Comparison of ENCODE assay signal across 18 cellular contexts in the genomic region with DNA sequence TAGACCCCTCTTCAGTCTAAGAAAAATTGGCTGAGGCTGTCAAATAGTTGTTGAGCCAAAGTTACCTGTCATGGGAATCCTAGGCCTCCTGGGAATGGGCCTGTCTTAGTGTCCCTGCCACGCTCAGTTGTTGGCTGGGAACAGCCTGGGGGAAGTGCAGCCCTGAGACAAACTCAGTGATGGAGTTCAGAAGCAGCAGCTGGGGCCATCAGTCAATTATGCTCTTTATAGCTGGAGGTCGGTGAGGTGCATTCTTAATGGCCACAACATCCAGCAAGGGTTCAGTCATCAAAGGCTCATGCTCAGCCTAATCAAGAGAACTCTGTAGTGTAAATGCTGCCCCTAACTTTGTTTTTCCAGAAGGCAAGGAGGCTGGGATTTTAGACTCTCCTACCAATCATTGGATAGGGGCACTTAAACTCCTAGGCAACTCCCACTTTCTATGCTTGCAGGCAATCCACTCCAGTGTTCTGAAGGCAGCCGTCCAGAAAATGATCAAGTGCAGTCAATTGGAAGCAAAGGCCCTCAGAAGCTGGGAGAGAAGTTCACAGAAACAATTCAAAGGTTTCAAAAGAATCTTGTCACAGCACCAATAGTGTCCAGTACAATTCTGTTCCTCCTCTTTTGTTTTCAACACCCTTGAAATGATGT. TPM values are rescaled to one million over a fixed set of nuclear protein-coding genes. Genes with fewer than 3 reads are reported as not detected.
DNase-seq lines count a peak whose midpoint lies in the region; ATAC-seq and TF ChIP-seq lines count a peak whose summit lies in the region.
"Had no signal": no experiment of that assay in that cellular context is flagged by ENCODE, and none has a peak within 500 bp of the region (broad histone marks: within the 10 kb centered on the region; RNA-seq: fewer than 3 reads in every experiment).

No MANE protein-coding gene starts in this region.

- H3K4me3 ChIP-seq in neural progenitor cell = no peak overlapping the region
- H3K4me3 ChIP-seq: heart left ventricle, K562, vagina had no signal

- no peaks in the 10 kb centered on the region for H3K79me2 ChIP-seq in neural progenitor cell (ENCODE audit: low read depth)

- ATAC-seq in GM18502 (IDR thresholded peaks at IDR 0.05; ENCODE audit: poor library complexity, unreplicated experiment) = no peak
- ATAC-seq: heart left ventricle, K562, PC-3 had no signal

- H3K4me1 Mint-ChIP-seq in neural progenitor cell = peaks cover 18% of the 10 kb centered on the region
- H3K4me1 Mint-ChIP-seq in activated CD4-positive, alpha-beta memory T cell treated with anti-CD3 and anti-CD28 coated beads for 36 hours (ENCODE audit: low read depth) = no peaks in the 10 kb centered on the region

- H3K27me3 ChIP-seq in neural progenitor cell = no peaks in the 10 kb centered on the region
- H3K27me3 ChIP-seq: heart left ventricle, vagina had no signal

- H3K4me2 ChIP-seq in neural progenitor cell = no peak overlapping the region

- no peaks in the 10 kb centered on the region for H3K36me3 Mint-ChIP-seq in neural progenitor cell
- no peaks in the 10 kb centered on the region for H3K36me3 Mint-ChIP-seq in activated CD4-positive, alpha-beta memory T cell treated with anti-CD3 and anti-CD28 coated beads for 36 hours

- DNase-seq in LHCN-M2 (ENCODE audit: low read depth) = peak; percentile 94
- peak; percentile 41 for DNase-seq in NCI-H2107 (lab: John Stamatoyannopoulos, UW)
- DNase-seq in caudate nucleus (lab: John Stamatoyannopoulos, UW) = peak in 1 of 61 donors; percentile 29
- DNase-seq in neural progenitor cell (ENCODE audit: low spot score) = peak; percentile 9
- no peak for DNase-seq in KBM-7
- no peak for DNase-seq in activated CD4-positive, alpha-beta memory T cell treated with anti-CD3 and anti-CD28 coated beads for 36 hours
- DNase-seq: activated CD8-positive, alpha-beta memory T cell treated with anti-CD3 and anti-CD28 coated beads for 24 hours; aorta; dermis blood vessel endothelial cell; heart left ventricle; HFFc6; PC-3; posterior cingulate gyrus had no signal

- H3K4me1 ChIP-seq in neural progenitor cell = no peaks in the 10 kb centered on the region
- H3K4me1 ChIP-seq: heart left ventricle, vagina had no signal

- H3K9me3 ChIP-seq in neural progenitor cell (ENCODE audit: low read depth) = no peaks in the 10 kb centered on the region
- H3K9me3 ChIP-seq: heart left ventricle, vagina had no signal

- H4K20me1 ChIP-seq in neural progenitor cell (ENCODE audit: low read depth) = no peaks in the 10 kb centered on the region

- in situ Hi-C loops in KBM-7 (cut with MboI; ENCODE audit: low pct_unique_long_range_greater_than_20kb, low sequenced_read_pairs) = no loop called here

- no peak overlapping the region for H3K9ac ChIP-seq in neural progenitor cell

- intact Hi-C loops in activated CD4-positive, alpha-beta memory T cell treated with anti-CD3 and anti-CD28 coated beads for 36 hours (cut with micrococcal nuclease) = no loop called here

- H3K27ac Mint-ChIP-seq in neural progenitor cell = peak overlapping the region; percentile 68
- no peak overlapping the region for H3K27ac Mint-ChIP-seq in activated CD4-positive, alpha-beta memory T cell treated with anti-CD3 and anti-CD28 coated beads for 36 hours
- H3K27ac Mint-ChIP-seq: HFFc6; stimulated activated naive CD8-positive, alpha-beta T cell treated with anti-CD3 and anti-CD28 coated beads, Interleukin-15, Interleukin-2, amounts not matched to agents 100 ng/mL and 50 ng/mL, for 24 hours had no signal

- no peak overlapping the region for H3K4me3 Mint-ChIP-seq in neural progenitor cell
- H3K4me3 Mint-ChIP-seq in activated CD4-positive, alpha-beta memory T cell treated with anti-CD3 and anti-CD28 coated beads for 36 hours = no peak overlapping the region
- H3K4me3 Mint-ChIP-seq: HFFc6; stimulated activated naive CD8-positive, alpha-beta T cell treated with anti-CD3 and anti-CD28 coated beads, Interleukin-15, Interleukin-2, amounts not matched to agents 100 ng/mL and 50 ng/mL, for 24 hours had no signal

- H3K9me3 Mint-ChIP-seq in neural progenitor cell = no peaks in the 10 kb centered on the region
- no peaks in the 10 kb centered on the region for H3K9me3 Mint-ChIP-seq in activated CD4-positive, alpha-beta memory T cell treated with anti-CD3 and anti-CD28 coated beads for 36 hours
- H3K9me3 Mint-ChIP-seq: HFFc6; stimulated activated naive CD8-positive, alpha-beta T cell treated with anti-CD3 and anti-CD28 coated beads, Interleukin-15, Interleukin-2, amounts not matched to agents 100 ng/mL and 50 ng/mL, for 24 hours had no signal

- H3K27me3 Mint-ChIP-seq in neural progenitor cell (ENCODE audit: insufficient read depth, low read depth) = no peaks in the 10 kb centered on the region
- peaks cover 8% of the 10 kb centered on the region for H3K27me3 Mint-ChIP-seq in activated CD4-positive, alpha-beta memory T cell treated with anti-CD3 and anti-CD28 coated beads for 36 hours

- H2AFZ ChIP-seq in neural progenitor cell (replicated peaks) = no peak overlapping the region

- POLR2A ChIA-PET in activated CD4-positive, alpha-beta memory T cell treated with anti-CD3 and anti-CD28 coated beads for 36 hours (lab: Charles Lee) = no interaction called here

- peak overlapping the region; percentile 3 for H3K27ac ChIP-seq in caudate nucleus (ENCODE audit: low read depth, low read length)
- no peak overlapping the region for H3K27ac ChIP-seq in neural progenitor cell
- H3K27ac ChIP-seq: C4-2B, heart left ventricle, vagina had no signal

- TF ChIP-seq CTCF in neural progenitor cell (IDR thresholded peaks at IDR 0.05) = no peak

- no peaks in the 10 kb centered on the region for H3K36me3 ChIP-seq in neural progenitor cell
- H3K36me3 ChIP-seq: heart left ventricle, vagina had no signal

- no peaks in the 10 kb centered on the region for H3F3A ChIP-seq in neural progenitor cell (ENCODE audit: low read depth)

- CTCF ChIA-PET in activated CD4-positive, alpha-beta memory T cell treated with anti-CD3 and anti-CD28 coated beads for 36 hours (lab: Charles Lee) = no interaction called here

RNA-seq across cellular contexts. Expression of a gene that starts 15.0 kb away (rescaled TPM):
- 173 and 174 TPM in 2 replicates for total RNA-seq in LHCN-M2 (2014; rRNA removed)
- polyA plus RNA-seq in LHCN-M2 (2012) = 67.2 TPM
- 0.43 and 0.77 TPM in 2 replicates for total RNA-seq in neural progenitor cell (ENCODE audit: low replicate concordance)
- not detected for total RNA-seq in activated CD4-positive, alpha-beta memory T cell treated with anti-CD3 and anti-CD28 coated beads for 36 hours
- total RNA-seq: K562 had no signal
- polyA plus RNA-seq: K562 had no signal

Comparison
In these comparisons a context has a peak if more than half of its experiments do, and no peak if none do; other contexts are left out.
1. DNase-seq: peak in LHCN-M2 (single experiment), NCI-H2107 (single experiment) and neural progenitor cell (single experiment); none in KBM-7 (single experiment) and activated CD4-positive, alpha-beta memory T cell treated with anti-CD3 and anti-CD28 coated beads for 36 hours (single experiment).
2. RNA of a gene that starts 15.0 kb away (total RNA-seq): 173 to 174 TPM in LHCN-M2; 0.43 to 0.77 TPM in neural progenitor cell and not detected in activated CD4-positive, alpha-beta memory T cell treated with anti-CD3 and anti-CD28 coated beads for 36 hours; every median in the first group is over 10 times any median in the second.